Comparison of ENCODE assay signal across 23 cellular contexts in genomic region chr2:29900971-29901633, GRCh38. TPM values are rescaled to one million over a fixed set of nuclear protein-coding genes. Genes with fewer than 3 reads are reported as not detected.
"Had no signal": no experiment of that assay in that cellular context is flagged by ENCODE, and none has a peak within 500 bp of the region (broad histone marks: within the 10 kb centered on the region; RNA-seq: fewer than 3 reads in every experiment).

No MANE protein-coding gene starts in this region.

- H3K4me3 Mint-ChIP-seq: naive thymus-derived CD4-positive, alpha-beta T cell; stimulated activated effector memory CD8-positive, alpha-beta T cell treated with anti-CD3 and anti-CD28 coated beads, Interleukin-12 subunit alpha, Interleukin-12 subunit beta, amount 100 ng/mL, for 72 hours; type B pancreatic cell had no signal

- H3K36me3 Mint-ChIP-seq: stimulated activated effector memory CD8-positive, alpha-beta T cell treated with anti-CD3 and anti-CD28 coated beads, Interleukin-12 subunit alpha, Interleukin-12 subunit beta, amount 100 ng/mL, for 72 hours had no signal

- H3K36me3 ChIP-seq: colonic mucosa, heart left ventricle, ovary, right lobe of liver, suprapubic skin, thyroid gland had no signal

- DNase-seq: colonic mucosa; dermis blood vessel endothelial cell; heart left ventricle; hippocampal formation; kidney; left colon; left ventricle myocardium superior; mesenchymal stem cell; naive thymus-derived CD4-positive, alpha-beta T cell; ovary; right lobe of liver; stimulated activated CD4-positive, alpha-beta T cell treated with anti-CD3 and anti-CD28 coated beads, Interleukin-4, amount 100 ng/mL, for 1 hour; stimulated activated CD8-positive, alpha-beta memory T cell treated with anti-CD3 and anti-CD28 coated beads, Interleukin-4, amount 100 ng/mL, for 48 hours; stimulated activated naive CD8-positive, alpha-beta T cell treated with anti-CD3 and anti-CD28 coated beads, Interleukin-15, Interleukin-2, amounts not matched to agents 100 U/mL and 50 U/mL, for 24 hours; thyroid gland had no signal

- H3K9me3 Mint-ChIP-seq: stimulated activated effector memory CD8-positive, alpha-beta T cell treated with anti-CD3 and anti-CD28 coated beads, Interleukin-12 subunit alpha, Interleukin-12 subunit beta, amount 100 ng/mL, for 72 hours; type B pancreatic cell had no signal

- H3K4me1 Mint-ChIP-seq: naive thymus-derived CD4-positive, alpha-beta T cell; stimulated activated effector memory CD8-positive, alpha-beta T cell treated with anti-CD3 and anti-CD28 coated beads, Interleukin-12 subunit alpha, Interleukin-12 subunit beta, amount 100 ng/mL, for 72 hours had no signal

- ATAC-seq: heart left ventricle; left colon; left ventricle myocardium superior; naive thymus-derived CD4-positive, alpha-beta T cell; right lobe of liver; stimulated activated effector memory CD8-positive, alpha-beta T cell treated with anti-CD3 and anti-CD28 coated beads, Interleukin-12 subunit alpha, Interleukin-12 subunit beta, amount 100 ng/mL, for 72 hours; stimulated activated naive CD8-positive, alpha-beta T cell treated with anti-CD3 and anti-CD28 coated beads, Interleukin-15, Interleukin-2, amounts not matched to agents 100 U/mL and 50 U/mL, for 24 hours had no signal

- H3K9me3 ChIP-seq: colonic mucosa, heart left ventricle, ovary, right lobe of liver, suprapubic skin, thyroid gland had no signal

- H3K27me3 ChIP-seq: colonic mucosa, ovary, right lobe of liver, thyroid gland had no signal

- H3K4me1 ChIP-seq: colonic mucosa, heart left ventricle, right lobe of liver, suprapubic skin had no signal

- H3K27ac ChIP-seq: colonic mucosa, heart left ventricle, ovary, right lobe of liver, suprapubic skin, thyroid gland had no signal

- H3K27ac Mint-ChIP-seq: naive thymus-derived CD4-positive, alpha-beta T cell; stimulated activated effector memory CD8-positive, alpha-beta T cell treated with anti-CD3 and anti-CD28 coated beads, Interleukin-12 subunit alpha, Interleukin-12 subunit beta, amount 100 ng/mL, for 72 hours; type B pancreatic cell had no signal

- H3K4me3 ChIP-seq: colonic mucosa, heart left ventricle, lung, ovary, right lobe of liver, suprapubic skin, thyroid gland had no signal

RNA-seq across cellular contexts. Expression of gene ALK, which starts 20.3 kb away (rescaled TPM):
- total RNA-seq: dermis blood vessel endothelial cell; endothelial cell of umbilical vein; glomerular endothelial cell; left ventricle myocardium superior; mononuclear cell; naive thymus-derived CD4-positive, alpha-beta T cell; renal cortical epithelial cell had no signal
- polyA plus RNA-seq: endothelial cell of umbilical vein, heart left ventricle had no signal
